ENCODE assay signal across 1 cellular context in the genomic region with DNA sequence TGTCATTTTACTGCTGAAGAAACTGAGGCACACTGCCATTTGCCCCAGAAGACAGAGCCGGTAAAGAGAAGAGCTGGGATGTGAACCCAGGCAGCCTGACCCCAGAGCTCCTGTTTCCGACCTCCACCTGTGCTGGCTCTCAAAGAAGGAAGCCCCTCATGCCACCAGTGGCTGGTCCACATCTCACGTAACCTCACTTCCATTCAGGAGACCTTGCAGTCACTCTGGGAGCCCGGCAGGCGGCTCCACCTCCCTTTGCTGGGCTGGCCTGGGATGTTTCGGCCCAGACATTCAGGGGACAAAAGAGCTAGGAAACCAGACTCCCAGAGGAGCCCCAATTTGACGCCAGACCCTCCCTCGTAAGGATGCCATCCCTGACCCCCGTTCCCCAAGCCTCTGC.
TF ChIP-seq lines count a peak whose summit lies in the region.

No MANE protein-coding gene starts in this region.

TF ChIP-seq in A549, 52 proteins besides CTCF, POLR2A, EP300 and RAD21:
- TF ChIP-seq, protein P1, sequence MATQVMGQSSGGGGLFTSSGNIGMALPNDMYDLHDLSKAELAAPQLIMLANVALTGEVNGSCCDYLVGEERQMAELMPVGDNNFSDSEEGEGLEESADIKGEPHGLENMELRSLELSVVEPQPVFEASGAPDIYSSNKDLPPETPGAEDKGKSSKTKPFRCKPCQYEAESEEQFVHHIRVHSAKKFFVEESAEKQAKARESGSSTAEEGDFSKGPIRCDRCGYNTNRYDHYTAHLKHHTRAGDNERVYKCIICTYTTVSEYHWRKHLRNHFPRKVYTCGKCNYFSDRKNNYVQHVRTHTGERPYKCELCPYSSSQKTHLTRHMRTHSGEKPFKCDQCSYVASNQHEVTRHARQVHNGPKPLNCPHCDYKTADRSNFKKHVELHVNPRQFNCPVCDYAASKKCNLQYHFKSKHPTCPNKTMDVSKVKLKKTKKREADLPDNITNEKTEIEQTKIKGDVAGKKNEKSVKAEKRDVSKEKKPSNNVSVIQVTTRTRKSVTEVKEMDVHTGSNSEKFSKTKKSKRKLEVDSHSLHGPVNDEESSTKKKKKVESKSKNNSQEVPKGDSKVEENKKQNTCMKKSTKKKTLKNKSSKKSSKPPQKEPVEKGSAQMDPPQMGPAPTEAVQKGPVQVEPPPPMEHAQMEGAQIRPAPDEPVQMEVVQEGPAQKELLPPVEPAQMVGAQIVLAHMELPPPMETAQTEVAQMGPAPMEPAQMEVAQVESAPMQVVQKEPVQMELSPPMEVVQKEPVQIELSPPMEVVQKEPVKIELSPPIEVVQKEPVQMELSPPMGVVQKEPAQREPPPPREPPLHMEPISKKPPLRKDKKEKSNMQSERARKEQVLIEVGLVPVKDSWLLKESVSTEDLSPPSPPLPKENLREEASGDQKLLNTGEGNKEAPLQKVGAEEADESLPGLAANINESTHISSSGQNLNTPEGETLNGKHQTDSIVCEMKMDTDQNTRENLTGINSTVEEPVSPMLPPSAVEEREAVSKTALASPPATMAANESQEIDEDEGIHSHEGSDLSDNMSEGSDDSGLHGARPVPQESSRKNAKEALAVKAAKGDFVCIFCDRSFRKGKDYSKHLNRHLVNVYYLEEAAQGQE (IDR thresholded peaks at IDR 0.05) = no peak
- TF ChIP-seq SMC3 (IDR thresholded peaks at IDR 0.05) = peak; percentile 66
